In genomic region chr6:35343092-35343834, GRCh38 we compare ENCODE assay signal across 8 cellular contexts. TPM values are rescaled to one million over a fixed set of nuclear protein-coding genes. Genes with fewer than 3 reads are reported as not detected.
DNase-seq lines count a peak whose midpoint lies in the region; ATAC-seq and TF ChIP-seq lines count a peak whose summit lies in the region.

No MANE protein-coding gene starts in this region.

- DNase-seq in GM12864 (ENCODE audit: low read depth) = no peak
- DNase-seq in Panc1 (ENCODE audit: low read depth, low spot score) = no peak
- peak; percentile 51 to 68 (median 52) for DNase-seq in mucosa of descending colon
- peak in 1 of 2 donors; percentile 88 for DNase-seq in vagina (ENCODE audit: extremely low spot score in 2 of 2)
- no peak for DNase-seq in NCI-H2227 (lab: John Stamatoyannopoulos, UW; ENCODE audit: unreplicated experiment)

- peak overlapping the region; percentile 68 for H3K4me3 ChIP-seq in GM12864 (ENCODE audit: low read depth, low read length)
- H3K4me3 ChIP-seq in Panc1 (ENCODE audit: low read depth in 2 of 2, low read length in 2 of 2) = peak overlapping the region; percentile 83 to 89
- peak overlapping the region; percentile 85 to 93 for H3K4me3 ChIP-seq in duodenal mucosa (ENCODE audit: low read depth in 1 of 2, low read length in 2 of 2)
- H3K4me3 ChIP-seq in mucosa of descending colon = peak overlapping the region; percentile 50
- H3K4me3 ChIP-seq in vagina = peak overlapping the region; percentile 62 to 86

- intact Hi-C loops in Panc1 (cut with micrococcal nuclease; ENCODE audit: unreplicated experiment) (loop anchor here (2.0 kb wide), 1 partner anchor 72 kb away; no protein-coding TSS in a partner anchor), mucosa of descending colon (cut with DNase I, micrococcal nuclease) (loop anchor here (5.0 kb wide), 1 partner anchor 104 kb away; no protein-coding TSS in a partner anchor), vagina (cut with DNase I) (loop anchor here (5.0 kb wide), 2 partner anchors 74 to 109 kb away; partner anchors contain the start of gene FANCE)

- no peaks in the 10 kb centered on the region for H3K27me3 ChIP-seq in Panc1 (ENCODE audit: control insufficient read depth, insufficient read depth, low read length)
- H3K27me3 ChIP-seq in duodenal mucosa (ENCODE audit: control insufficient read depth in 1 of 2, insufficient read depth in 2 of 2, low read length in 2 of 2) = no peaks in the 10 kb centered on the region
- no peaks in the 10 kb centered on the region for H3K27me3 ChIP-seq in vagina

- peak overlapping the region; percentile 93 for H3K27ac ChIP-seq in Panc1 (ENCODE audit: low read length)
- H3K27ac ChIP-seq in duodenal mucosa (ENCODE audit: low read depth, low read length) = peak overlapping the region; percentile 76
- peak overlapping the region; percentile 88 for H3K27ac ChIP-seq in vagina

- H3K4me1 ChIP-seq in Panc1 (ENCODE audit: control insufficient read depth, insufficient read depth, low read length) (peaks cover 10% of the 10 kb centered on the region), duodenal mucosa (ENCODE audit: control insufficient read depth in 1 of 2, insufficient read depth in 2 of 2, low read length in 2 of 2) (peaks cover 13 to 14% of the 10 kb centered on the region in 2 donors), mucosa of descending colon (ENCODE audit: low read depth) (peaks cover 24% of the 10 kb centered on the region), vagina (peaks cover 27% of the 10 kb centered on the region)

- POLR2A ChIA-PET in Panc1 (lab: Charles Lee) = interaction anchor here (0.6 kb wide), 1 partner anchor 25 kb away, joined by 4 read pairs; no protein-coding TSS in a partner anchor

- H3K36me3 ChIP-seq in Panc1 (ENCODE audit: control insufficient read depth, insufficient read depth, low read length) (no peaks in the 10 kb centered on the region; the same call in 1 of the 2 replicates), duodenal mucosa (ENCODE audit: control insufficient read depth in 1 of 2, insufficient read depth in 2 of 2, low read length in 2 of 2) (peaks cover 2 to 18% of the 10 kb centered on the region in 2 donors), mucosa of descending colon (ENCODE audit: low read depth) (no peaks in the 10 kb centered on the region), vagina (peaks cover 0 to 9% of the 10 kb centered on the region in 2 donors)

- CTCF ChIA-PET in Panc1 (lab: Charles Lee) = interaction anchor here (1.0 to 2.2 kb wide), 5 partner anchors 11 to 106 kb away, joined by 3 to 34 read pairs (median 5); no protein-coding TSS in a partner anchor

- peak overlapping the region; percentile 71 to 95 for H3K9ac ChIP-seq in duodenal mucosa (ENCODE audit: low read depth in 1 of 2, low read length in 2 of 2)

- BruUV-seq in Panc1 (replicated peaks; lab: Mats Ljungman, UMichigan) = no TSS peak

- no peak for TF ChIP-seq CTCF in GM12864 (IDR thresholded peaks at IDR 0.05; ENCODE audit: low read depth, low read length, missing control alignments)
- no peak for TF ChIP-seq CTCF in Panc1 (IDR thresholded peaks at IDR 0.05)
- TF ChIP-seq CTCF in mucosa of descending colon (IDR thresholded peaks at IDR 0.05) = no peak
- no peak for TF ChIP-seq CTCF in vagina (IDR thresholded peaks at IDR 0.05)

- in situ Hi-C loops in Panc1 (cut with HindIII; ENCODE audit: low pct_unique_long_range_greater_than_20kb, low sequenced_read_pairs) = no loop called here

- no peaks in the 10 kb centered on the region for H3K9me3 ChIP-seq in Panc1 (ENCODE audit: control insufficient read depth, insufficient read depth, low read depth, low read length)
- no peaks in the 10 kb centered on the region for H3K9me3 ChIP-seq in duodenal mucosa (ENCODE audit: control insufficient read depth in 1 of 2, low read length in 2 of 2)
- H3K9me3 ChIP-seq in mucosa of descending colon = no peaks in the 10 kb centered on the region
- no peaks in the 10 kb centered on the region for H3K9me3 ChIP-seq in vagina

- no peak for ATAC-seq in Panc1
- peak; percentile 1 for ATAC-seq in mucosa of descending colon
- ATAC-seq in HG02885 (IDR thresholded peaks at IDR 0.05; ENCODE audit: poor library complexity, unreplicated experiment) = no peak
- no peak for ATAC-seq in HG03439 (IDR thresholded peaks at IDR 0.05; ENCODE audit: unreplicated experiment)

- no peak for TF ChIP-seq POLR2A in vagina (IDR thresholded peaks at IDR 0.05)

RNA-seq across cellular contexts. Expression of gene PPARD, which starts 0.9 kb away (rescaled TPM):
- total RNA-seq in Panc1 (2021; ENCODE audit: unreplicated experiment) = 14.4 TPM
- 17.8 TPM for polyA plus RNA-seq in Panc1 (2012; ENCODE audit: insufficient read length)
- total RNA-seq in mucosa of descending colon = 10 to 100 TPM; 44.4 to 66.7 (median 65.6) TPM
- 21.9 TPM for total RNA-seq in vagina

RNA-seq across cellular contexts. Expression of gene DEF6, which starts 45.6 kb away (rescaled TPM):
- total RNA-seq in Panc1 (2021; ENCODE audit: unreplicated experiment) (0.59 TPM), mucosa of descending colon (10 to 100 TPM in 2 of 3 donors, 1 to 10 TPM in 1; 7.4 to 15.1 (median 13.7) TPM), vagina (23.1 TPM)
- not detected for polyA plus RNA-seq in Panc1 (2012; ENCODE audit: insufficient read length)

Comparison
In these comparisons a context has a peak if more than half of its experiments do, and no peak if none do; other contexts are left out.
1. DNase-seq: peak in mucosa of descending colon (3 of 3); none in GM12864 (single experiment), Panc1 (single experiment) and NCI-H2227 (single experiment).
2. Peak in every context shown above with its lines, with median percentiles within 50 percentile points of each other: H3K4me3 ChIP-seq and H3K27ac ChIP-seq.